10 cellular contexts compared by ENCODE assay signal in genomic region chr20:48983423-48984400, GRCh38.
DNase-seq lines count a peak whose midpoint lies in the region; ATAC-seq and TF ChIP-seq lines count a peak whose summit lies in the region.
"Had no signal": no experiment of that assay in that cellular context is flagged by ENCODE, and none has a peak within 500 bp of the region (broad histone marks: within the 10 kb centered on the region; RNA-seq: fewer than 3 reads in every experiment).

No MANE protein-coding gene starts in this region.

- peak overlapping the region; percentile 96 for H2AK5ac ChIP-seq in mesenchymal stem cell (ENCODE audit: low read length, severe bottlenecking)

- H3K9me3 Mint-ChIP-seq in endothelial cell (ENCODE audit: unreplicated experiment) (no peaks in the 10 kb centered on the region), glutamatergic neuron (ENCODE audit: unreplicated experiment) (peaks cover 5% of the 10 kb centered on the region)

- H3K27me3 Mint-ChIP-seq in endothelial cell (ENCODE audit: unreplicated experiment) (peaks cover 1% of the 10 kb centered on the region), glutamatergic neuron (ENCODE audit: unreplicated experiment) (no peaks in the 10 kb centered on the region)

- no peak overlapping the region for H2BK120ac ChIP-seq in mesenchymal stem cell (ENCODE audit: low read depth, low read length)

- no peaks in the 10 kb centered on the region for H4K20me1 ChIP-seq in Karpas-422 (ENCODE audit: insufficient read depth, low read depth, low read length)

- no peaks in the 10 kb centered on the region for H3K79me2 ChIP-seq in Karpas-422 (ENCODE audit: low read length)

- H3K27ac Mint-ChIP-seq in endothelial cell (ENCODE audit: unreplicated experiment) (peak overlapping the region; percentile 1), glutamatergic neuron (ENCODE audit: unreplicated experiment) (no peak overlapping the region)

- H3K4me1 ChIP-seq in mesenchymal stem cell (ENCODE audit: control insufficient read depth, insufficient read depth, low read depth, low read length), result peaks cover 11% of the 10 kb centered on the region
- H3K4me1 ChIP-seq in Karpas-422 (ENCODE audit: low read length), result no peaks in the 10 kb centered on the region

- no peak overlapping the region for H3K18ac ChIP-seq in mesenchymal stem cell (ENCODE audit: low read depth in 1 of 2, low read length in 2 of 2)

- H3K79me1 ChIP-seq in mesenchymal stem cell (replicated peaks; ENCODE audit: low read length, poor library complexity, severe bottlenecking), result peaks cover 18% of the 10 kb centered on the region

- H3K4me3 ChIP-seq in mesenchymal stem cell (ENCODE audit: insufficient read depth in 1 of 2, low read depth in 1 of 2, low read length in 2 of 2), result no peak overlapping the region
- no peak overlapping the region for H3K4me3 ChIP-seq in Karpas-422 (ENCODE audit: low read length)

- no peak overlapping the region for H3K14ac ChIP-seq in mesenchymal stem cell (ENCODE audit: low read length in 2 of 2)

- TF ChIP-seq CTCF in endothelial cell (IDR thresholded peaks at IDR 0.05; ENCODE audit: unreplicated experiment), result no peak
- no peak for TF ChIP-seq CTCF in glutamatergic neuron (IDR thresholded peaks at IDR 0.05; ENCODE audit: partially characterized antibody, unreplicated experiment)

- H3K4me3 Mint-ChIP-seq in endothelial cell (ENCODE audit: unreplicated experiment) (peak overlapping the region; percentile 32), glutamatergic neuron (ENCODE audit: unreplicated experiment) (no peak overlapping the region)

- H3K36me3 Mint-ChIP-seq in endothelial cell (ENCODE audit: low read depth, unreplicated experiment) (peaks cover 49% of the 10 kb centered on the region), glutamatergic neuron (ENCODE audit: unreplicated experiment) (peaks cover 17% of the 10 kb centered on the region)

- no peak overlapping the region for H2BK15ac ChIP-seq in mesenchymal stem cell (ENCODE audit: low read depth, poor library complexity, severe bottlenecking)

- H3K9ac ChIP-seq in mesenchymal stem cell (ENCODE audit: low read length) (no peak overlapping the region), Karpas-422 (ENCODE audit: low read length) (no peak overlapping the region)

- 48% methylated on average over 2 of the region's 5 CpGs for WGBS in mesenchymal stem cell

- H4K8ac ChIP-seq in mesenchymal stem cell (ENCODE audit: low read length), result peak overlapping the region; percentile 42

- H4K91ac ChIP-seq in mesenchymal stem cell (ENCODE audit: low read length), result no peak overlapping the region

- no peak overlapping the region for H2BK12ac ChIP-seq in mesenchymal stem cell (ENCODE audit: low read length in 2 of 2)

- H3K27me3 ChIP-seq in mesenchymal stem cell (ENCODE audit: control insufficient read depth in 1 of 2, insufficient read depth in 1 of 2, low read length in 2 of 2) (no peaks in the 10 kb centered on the region), Karpas-422 (ENCODE audit: low read length) (no peaks in the 10 kb centered on the region)

- no peak overlapping the region for H2AFZ ChIP-seq in mesenchymal stem cell (ENCODE audit: low read depth, low read length)
- H2AFZ ChIP-seq in Karpas-422 (ENCODE audit: low read length), result no peak overlapping the region

- H3K27ac ChIP-seq in mesenchymal stem cell (ENCODE audit: low read length, poor library complexity, severe bottlenecking), result peak overlapping the region; percentile 91
- H3K27ac ChIP-seq in Karpas-422 (ENCODE audit: low read length), result no peak overlapping the region

- no peak overlapping the region for H3K23ac ChIP-seq in mesenchymal stem cell (ENCODE audit: low read length in 2 of 2)

- H3K36me3 ChIP-seq in mesenchymal stem cell (ENCODE audit: control insufficient read depth in 1 of 2, insufficient read depth in 2 of 2, low read depth in 1 of 2, low read length in 2 of 2) (peaks cover 16 to 67% of the 10 kb centered on the region in 2 experiments), Karpas-422 (ENCODE audit: insufficient read depth, low read length) (peaks cover 20% of the 10 kb centered on the region; the same call in 1 of the 2 replicates)

- H3K4me2 ChIP-seq in mesenchymal stem cell (ENCODE audit: low read length, poor library complexity, severe bottlenecking), result peak overlapping the region; percentile 3
- H3K4me2 ChIP-seq in Karpas-422 (ENCODE audit: low read depth, low read length, poor library complexity, severe bottlenecking), result no peak overlapping the region

- H3K4me1 Mint-ChIP-seq in endothelial cell (ENCODE audit: unreplicated experiment), result no peaks in the 10 kb centered on the region
- H3K4me1 Mint-ChIP-seq in glutamatergic neuron (ENCODE audit: low read depth, unreplicated experiment), result peaks cover 6% of the 10 kb centered on the region

- no peaks in the 10 kb centered on the region for H3K9me2 ChIP-seq in Karpas-422 (replicated peaks; ENCODE audit: insufficient read depth, low read length)

- peak overlapping the region; percentile 59 for H2BK5ac ChIP-seq in mesenchymal stem cell (ENCODE audit: low read depth, low read length, poor library complexity, severe bottlenecking)

- ATAC-seq in GM19455 (IDR thresholded peaks at IDR 0.05; ENCODE audit: unreplicated experiment) (no peak), HG03097 (IDR thresholded peaks at IDR 0.05; ENCODE audit: low FRiP score, unreplicated experiment) (no peak)

- H3K9me3 ChIP-seq in mesenchymal stem cell (ENCODE audit: control insufficient read depth, low read length) (no peaks in the 10 kb centered on the region), Karpas-422 (ENCODE audit: low read length) (no peaks in the 10 kb centered on the region)

- no peak overlapping the region for H3K4ac ChIP-seq in mesenchymal stem cell (ENCODE audit: low read depth in 1 of 2, low read length in 2 of 2)

- DNase-seq in AG08395 (ENCODE audit: low spot score) (peak; percentile 68), NCI-H2196 (lab: John Stamatoyannopoulos, UW; ENCODE audit: unreplicated experiment) (peak; percentile 17), endothelial cell (ENCODE audit: low spot score) (no peak), mesenchymal stem cell (peak; percentile 73), glutamatergic neuron (no peak), Karpas-422 (no peak)
- DNase-seq: activated CD4-positive, CD25-positive, alpha-beta regulatory T cell; NCI-H524 treated with DMSO at 0.1 percent for 48 hours had no signal

Comparison
In these comparisons a context has a peak if more than half of its experiments do, and no peak if none do; other contexts are left out.
1. DNase-seq: peak in AG08395 (single experiment), NCI-H2196 (single experiment) and mesenchymal stem cell (single experiment); none in endothelial cell (single experiment), glutamatergic neuron (single experiment) and Karpas-422 (single experiment).